ENCODE assay signal across 18 cellular contexts in genomic region chr13:50235604-50236003, GRCh38.
DNase-seq lines count a peak whose midpoint lies in the region; ATAC-seq, FAIRE-seq and TF ChIP-seq lines count a peak whose summit lies in the region.
"Had no signal": no experiment of that assay in that cellular context is flagged by ENCODE, and none has a peak within 500 bp of the region (broad histone marks: within the 10 kb centered on the region; RNA-seq: fewer than 3 reads in every experiment).

No MANE protein-coding gene starts in this region.

- H2AFZ ChIP-seq in Loucy (ENCODE audit: low read length) (no peak overlapping the region), GM12878 (ENCODE audit: control insufficient read depth, low read depth, low read length) (no peak overlapping the region)

- H3K36me3 ChIP-seq in Loucy (ENCODE audit: insufficient read depth, low read length) (peaks cover 3% of the 10 kb centered on the region), GM12878 (ENCODE audit: control insufficient read depth in 2 of 2, insufficient read depth in 2 of 2, low read length in 1 of 2) (no peaks in the 10 kb centered on the region)
- H3K36me3 ChIP-seq: cardiac muscle cell, right atrium auricular region had no signal

- no peaks in the 10 kb centered on the region for H3F3A ChIP-seq in Loucy (ENCODE audit: low read depth)

- FAIRE-seq in GM12878 (lab: Jason Lieb, UNC) = no peak

- H3K27ac Mint-ChIP-seq in activated naive CD8-positive, alpha-beta T cell = no peak overlapping the region
- no peak overlapping the region for H3K27ac Mint-ChIP-seq in activated naive CD8-positive, alpha-beta T cell treated with anti-CD3 and anti-CD28 coated beads for 36 hours
- no peak overlapping the region for H3K27ac Mint-ChIP-seq in HFFc6

- H3K9me3 ChIP-seq in Loucy (ENCODE audit: insufficient read depth, low read depth, low read length) (peaks cover 11% of the 10 kb centered on the region; the same call in 1 of the 2 replicates), GM12878 (replicated peaks; ENCODE audit: control insufficient read depth, insufficient read depth, low read length) (peaks cover 9% of the 10 kb centered on the region; the same call in 2 of the 3 replicates)
- H3K9me3 ChIP-seq: right atrium auricular region, SK-N-SH had no signal

- TF ChIP-seq EP300 in GM12878 (IDR thresholded peaks at IDR 0.05; ENCODE audit: borderline replicate concordance in 1 of 2, control insufficient read depth in 1 of 2, low read depth in 2 of 2, low read length in 2 of 2) = no peak

- intact Hi-C loops in GM12878 (cut with micrococcal nuclease; ENCODE audit: unreplicated experiment) = loop anchor here (2.0 kb wide), 1 partner anchor 107 kb away; no protein-coding TSS in a partner anchor

- H3K4me3 ChIP-seq in Loucy (ENCODE audit: low read length, poor library complexity, severe bottlenecking) (no peak overlapping the region), GM12878 (no peak overlapping the region)
- H3K4me3 ChIP-seq: cardiac muscle cell, right atrium auricular region had no signal

- no peaks in the 10 kb centered on the region for H3K9me2 ChIP-seq in Loucy (replicated peaks; ENCODE audit: low read depth, low read length)
- H3K9me2 ChIP-seq: SK-N-SH had no signal

- WGBS in GM12878 (ENCODE audit: insufficient coverage, insufficient replicate concordance, low lambda C conversion rate, missing lambda C conversion rate) = 32% methylated on average over 3 of the region's 3 CpGs

- H3K4me1 Mint-ChIP-seq in activated naive CD8-positive, alpha-beta T cell (ENCODE audit: low read depth) = peaks cover 36% of the 10 kb centered on the region
- peaks cover 41% of the 10 kb centered on the region for H3K4me1 Mint-ChIP-seq in activated naive CD8-positive, alpha-beta T cell treated with anti-CD3 and anti-CD28 coated beads for 36 hours
- H3K4me1 Mint-ChIP-seq in HFFc6 (ENCODE audit: low read depth) = no peaks in the 10 kb centered on the region

- no TSS peak for BruUV-seq in GM12878 (replicated peaks; lab: Mats Ljungman, UMichigan)

- H3K4me2 ChIP-seq in Loucy (ENCODE audit: low read depth, low read length, poor library complexity, severe bottlenecking) = peak overlapping the region; percentile 5
- peak overlapping the region; percentile 73 for H3K4me2 ChIP-seq in GM12878 (ENCODE audit: control insufficient read depth, insufficient read depth)
- H3K4me2 ChIP-seq: SK-N-SH had no signal

- CTCF ChIA-PET in GM12878 (lab: Yijun Ruan, JAX) = interaction anchor here (1.0 to 1.4 kb wide), 4 partner anchors 10 to 565 kb away, joined by 3 to 6 read pairs (median 3); no protein-coding TSS in a partner anchor

- no peak for DNase-seq in activated naive CD8-positive, alpha-beta T cell treated with anti-CD3 and anti-CD28 coated beads for 36 hours
- no peak for DNase-seq in GM12878 (ENCODE audit: low read depth, low spot score)
- DNase-seq in HFFc6 = no peak
- DNase-seq in NCI-H1092 (lab: John Stamatoyannopoulos, UW) = no peak
- no peak for DNase-seq in AML-193 (lab: John Stamatoyannopoulos, UW)
- DNase-seq: activated CD4-positive, alpha-beta T cell treated with anti-CD3 and anti-CD28 coated beads for 48 hours; left ventricle myocardium superior; NCI-H1436; NCI-H774; SK-N-SH; stimulated activated CD4-positive, alpha-beta T cell treated with anti-CD3 and anti-CD28 coated beads, Interleukin-15, amount 100 ng/mL, for 24 hours; stimulated activated naive CD8-positive, alpha-beta T cell treated with anti-CD3 and anti-CD28 coated beads, Interleukin-15, Interleukin-2, amounts not matched to agents 100 U/mL and 50 U/mL, for 24 hours; trophoblast cell had no signal

- no peak overlapping the region for H3K27ac ChIP-seq in GM12878 (ENCODE audit: control insufficient read depth, insufficient read depth)
- H3K27ac ChIP-seq: cardiac muscle cell, right atrium auricular region had no signal

- H4K20me1 ChIP-seq in Loucy (ENCODE audit: insufficient read depth, low read length, poor library complexity, severe bottlenecking) (peaks cover 8% of the 10 kb centered on the region), GM12878 (ENCODE audit: control insufficient read depth, insufficient read depth) (no peaks in the 10 kb centered on the region)

- H3K79me2 ChIP-seq in Loucy (ENCODE audit: insufficient read depth, low read length) = peaks cover 84% of the 10 kb centered on the region
- H3K79me2 ChIP-seq in GM12878 (ENCODE audit: control insufficient read depth, insufficient read depth, low read length) = no peaks in the 10 kb centered on the region

- TF ChIP-seq POLR2A in GM12878 (IDR thresholded peaks at IDR 0.05; ENCODE audit: low read depth, low read length) = no peak

- peaks cover 1% of the 10 kb centered on the region for H3K27me3 Mint-ChIP-seq in activated naive CD8-positive, alpha-beta T cell
- H3K27me3 Mint-ChIP-seq in activated naive CD8-positive, alpha-beta T cell treated with anti-CD3 and anti-CD28 coated beads for 36 hours = no peaks in the 10 kb centered on the region
- H3K27me3 Mint-ChIP-seq in HFFc6 (ENCODE audit: insufficient read depth) = peaks cover 17% of the 10 kb centered on the region

- no peaks in the 10 kb centered on the region for H3K27me3 ChIP-seq in Loucy (ENCODE audit: insufficient read depth, low read length, poor library complexity, severe bottlenecking)
- H3K27me3 ChIP-seq in GM12878 (replicated peaks in 1 of 2; ENCODE audit: control insufficient read depth in 2 of 2, insufficient read depth in 2 of 2, low read length in 1 of 2) = no peaks in the 10 kb centered on the region
- H3K27me3 ChIP-seq: cardiac muscle cell, right atrium auricular region had no signal

- SMC1A ChIA-PET in GM12878 (lab: Charles Lee; ENCODE audit: uncharacterized antibody, unreplicated experiment) = interaction anchor here (0.7 to 2.6 kb wide), 3 partner anchors 11 to 155 kb away, joined by 3 to 17 read pairs (median 4); no protein-coding TSS in a partner anchor

- RAD21 ChIA-PET in GM12878 (lab: Charles Lee; ENCODE audit: unreplicated experiment) = interaction anchor here (1.1 to 1.4 kb wide), 2 partner anchors 9 to 238 kb away, joined by 4 to 7 read pairs; partner anchors contain the start of gene TRIM13

- in situ Hi-C loops in GM12878 (cut with MboI) = no loop called here

- no peak for TF ChIP-seq CTCF in Loucy (conservative IDR thresholded peaks at IDR 0.05; ENCODE audit: low read length)
- TF ChIP-seq CTCF in GM12878 (IDR thresholded peaks at IDR 0.05 in 2 of 3, conservative IDR thresholded peaks at IDR 0.05 in 1 of 3; ENCODE audit: control insufficient read depth in 2 of 3, extremely low read depth in 1 of 3, insufficient read depth in 1 of 3, low read depth in 3 of 3, low read length in 3 of 3) = no peak
- TF ChIP-seq CTCF in HFFc6 (IDR thresholded peaks at IDR 0.05) = no peak

- peaks cover 7% of the 10 kb centered on the region for H3K36me3 Mint-ChIP-seq in activated naive CD8-positive, alpha-beta T cell
- peaks cover 4% of the 10 kb centered on the region for H3K36me3 Mint-ChIP-seq in activated naive CD8-positive, alpha-beta T cell treated with anti-CD3 and anti-CD28 coated beads for 36 hours
- H3K36me3 Mint-ChIP-seq in HFFc6 (ENCODE audit: low read depth) = no peaks in the 10 kb centered on the region

- H3K4me3 Mint-ChIP-seq in activated naive CD8-positive, alpha-beta T cell = peak overlapping the region; percentile 4
- no peak overlapping the region for H3K4me3 Mint-ChIP-seq in activated naive CD8-positive, alpha-beta T cell treated with anti-CD3 and anti-CD28 coated beads for 36 hours
- H3K4me3 Mint-ChIP-seq in HFFc6 = no peak overlapping the region

- TF ChIP-seq RAD21 in GM12878 (IDR thresholded peaks at IDR 0.05; ENCODE audit: insufficient read depth, low read depth, low read length) = no peak

- no peaks in the 10 kb centered on the region for H3K9me3 Mint-ChIP-seq in activated naive CD8-positive, alpha-beta T cell (ENCODE audit: low read depth)
- H3K9me3 Mint-ChIP-seq in activated naive CD8-positive, alpha-beta T cell treated with anti-CD3 and anti-CD28 coated beads for 36 hours = peaks cover 2% of the 10 kb centered on the region
- no peaks in the 10 kb centered on the region for H3K9me3 Mint-ChIP-seq in HFFc6

- POLR2A ChIA-PET in GM12878 (lab: Charles Lee) = no interaction called here

- H3K9ac ChIP-seq in Loucy (ENCODE audit: low read depth, low read length, poor library complexity, severe bottlenecking) = no peak overlapping the region
- H3K9ac ChIP-seq in GM12878 (ENCODE audit: control insufficient read depth, insufficient read depth, low read length) = no peak overlapping the region
- H3K9ac ChIP-seq: SK-N-SH had no signal

- ATAC-seq in GM12878 (no peak), HG03045 (IDR thresholded peaks at IDR 0.05; ENCODE audit: unreplicated experiment) (no peak)
- ATAC-seq: left ventricle myocardium superior; stimulated activated naive CD8-positive, alpha-beta T cell treated with anti-CD3 and anti-CD28 coated beads, Interleukin-15, Interleukin-2, amounts not matched to agents 100 U/mL and 50 U/mL, for 24 hours had no signal

- H3K4me1 ChIP-seq in Loucy (ENCODE audit: insufficient read depth, low read length, poor library complexity, severe bottlenecking) (peaks cover 29% of the 10 kb centered on the region), GM12878 (ENCODE audit: control insufficient read depth, insufficient read depth, low read length) (peaks cover 16% of the 10 kb centered on the region)
- H3K4me1 ChIP-seq: right atrium auricular region had no signal

TF ChIP-seq in GM12878, 131 proteins besides CTCF, POLR2A, EP300 and RAD21:
- TF ChIP-seq HDAC6 (IDR thresholded peaks at IDR 0.05; ENCODE audit: unreplicated experiment) (no peak), NFIC (IDR thresholded peaks at IDR 0.05; ENCODE audit: low read depth, low read length) (peak; percentile 50; the same call in 1 of the 2 replicates), MEF2B (IDR thresholded peaks at IDR 0.05; ENCODE audit: partially characterized antibody, poor library complexity, severe bottlenecking) (no peak), JUNB (IDR thresholded peaks at IDR 0.05) (peak; percentile 30; the same call in 1 of the 2 replicates)
TF ChIP-seq in GM12878: peak in this region for 2.
